13 cellular contexts compared by ENCODE assay signal in genomic region chr14:69662636-69663321, GRCh38. TPM values are rescaled to one million over a fixed set of nuclear protein-coding genes. Genes with fewer than 3 reads are reported as not detected.
DNase-seq lines count a peak whose midpoint lies in the region; ATAC-seq and TF ChIP-seq lines count a peak whose summit lies in the region.
"Had no signal": no experiment of that assay in that cellular context is flagged by ENCODE, and none has a peak within 500 bp of the region (broad histone marks: within the 10 kb centered on the region; RNA-seq: fewer than 3 reads in every experiment).

No MANE protein-coding gene starts in this region.

- H3K27ac ChIP-seq in thyroid gland: peak overlapping the region; percentile 82 to 95 (median 85)

- H3K27me3 Mint-ChIP-seq in activated CD8-positive, alpha-beta T cell treated with anti-CD3 and anti-CD28 coated beads for 36 hours: no peaks in the 10 kb centered on the region
- no peaks in the 10 kb centered on the region for H3K27me3 Mint-ChIP-seq in activated CD8-positive, alpha-beta T cell treated with anti-CD3 and anti-CD28 coated beads, Interleukin-2, amount 10 ng/mL, durations not matched to agents 7 days and 5 days (ENCODE audit: low read depth)
- no peaks in the 10 kb centered on the region for H3K27me3 Mint-ChIP-seq in activated T-helper 1 cell treated with anti-CD3 and anti-CD28 coated beads, Interleukin-12 subunit alpha, Interleukin-12 subunit beta, Interleukin-2, Interleukin-4 antibody, amounts not matched to agents 30 ng/mL and 10 ng/mL and 1 ng/mL, durations not matched to agents 14 hours and 24 hours and 36 hours (ENCODE audit: insufficient read depth)
- no peaks in the 10 kb centered on the region for H3K27me3 Mint-ChIP-seq in memory B cell
- no peaks in the 10 kb centered on the region for H3K27me3 Mint-ChIP-seq in osteocyte (ENCODE audit: unreplicated experiment)
- no peaks in the 10 kb centered on the region for H3K27me3 Mint-ChIP-seq in activated T-helper 2 cell treated with anti-CD3 and anti-CD28 coated beads, Interferon-gamma antibody, Interleukin-2, Interleukin-4, amounts not matched to agents 10 μg/mL and 5 μg/mL and 100 μg/mL, durations not matched to agents 14 hours and 24 hours and 36 hours (ENCODE audit: low read depth)

- H3K4me1 ChIP-seq in thyroid gland: peaks cover 75 to 98% of the 10 kb centered on the region in 2 donors

- peaks cover 85% of the 10 kb centered on the region for H3K4me1 Mint-ChIP-seq in activated CD8-positive, alpha-beta T cell treated with anti-CD3 and anti-CD28 coated beads for 36 hours (ENCODE audit: low read depth)
- H3K4me1 Mint-ChIP-seq in activated CD8-positive, alpha-beta T cell treated with anti-CD3 and anti-CD28 coated beads, Interleukin-2, amount 10 ng/mL, durations not matched to agents 7 days and 5 days (ENCODE audit: low read depth): peaks cover 80% of the 10 kb centered on the region
- H3K4me1 Mint-ChIP-seq in activated T-helper 1 cell treated with anti-CD3 and anti-CD28 coated beads, Interleukin-12 subunit alpha, Interleukin-12 subunit beta, Interleukin-2, Interleukin-4 antibody, amounts not matched to agents 30 ng/mL and 10 ng/mL and 1 ng/mL, durations not matched to agents 14 hours and 24 hours and 36 hours (ENCODE audit: low read depth): peaks cover 96% of the 10 kb centered on the region
- peaks cover 67% of the 10 kb centered on the region for H3K4me1 Mint-ChIP-seq in memory B cell
- H3K4me1 Mint-ChIP-seq in osteocyte (ENCODE audit: unreplicated experiment): peaks cover 57% of the 10 kb centered on the region
- H3K4me1 Mint-ChIP-seq in activated T-helper 2 cell treated with anti-CD3 and anti-CD28 coated beads, Interferon-gamma antibody, Interleukin-2, Interleukin-4, amounts not matched to agents 10 μg/mL and 5 μg/mL and 100 μg/mL, durations not matched to agents 14 hours and 24 hours and 36 hours (ENCODE audit: low read depth): peaks cover 79% of the 10 kb centered on the region

- no peak for TF ChIP-seq CTCF in activated CD8-positive, alpha-beta T cell treated with anti-CD3 and anti-CD28 coated beads for 36 hours (IDR thresholded peaks at IDR 0.05)
- TF ChIP-seq CTCF in thyroid gland (IDR thresholded peaks at IDR 0.05): no peak
- no peak for TF ChIP-seq CTCF in osteocyte (IDR thresholded peaks at IDR 0.05)

- H3K9me3 ChIP-seq in thyroid gland: no peaks in the 10 kb centered on the region
- H3K9me3 ChIP-seq: BE2C had no signal

- H3K9me3 Mint-ChIP-seq in activated CD8-positive, alpha-beta T cell treated with anti-CD3 and anti-CD28 coated beads for 36 hours: no peaks in the 10 kb centered on the region
- H3K9me3 Mint-ChIP-seq in activated CD8-positive, alpha-beta T cell treated with anti-CD3 and anti-CD28 coated beads, Interleukin-2, amount 10 ng/mL, durations not matched to agents 7 days and 5 days (ENCODE audit: insufficient read depth): no peaks in the 10 kb centered on the region
- H3K9me3 Mint-ChIP-seq in activated T-helper 1 cell treated with anti-CD3 and anti-CD28 coated beads, Interleukin-12 subunit alpha, Interleukin-12 subunit beta, Interleukin-2, Interleukin-4 antibody, amounts not matched to agents 30 ng/mL and 10 ng/mL and 1 ng/mL, durations not matched to agents 14 hours and 24 hours and 36 hours: peaks cover 2% of the 10 kb centered on the region
- peaks cover 4% of the 10 kb centered on the region for H3K9me3 Mint-ChIP-seq in memory B cell
- no peaks in the 10 kb centered on the region for H3K9me3 Mint-ChIP-seq in osteocyte (ENCODE audit: unreplicated experiment)
- H3K9me3 Mint-ChIP-seq in activated T-helper 2 cell treated with anti-CD3 and anti-CD28 coated beads, Interferon-gamma antibody, Interleukin-2, Interleukin-4, amounts not matched to agents 10 μg/mL and 5 μg/mL and 100 μg/mL, durations not matched to agents 14 hours and 24 hours and 36 hours: peaks cover 4% of the 10 kb centered on the region

- H3K36me3 ChIP-seq in thyroid gland: peaks cover 0 to 10% of the 10 kb centered on the region in 2 donors
- H3K36me3 ChIP-seq: BE2C had no signal

- no peak for DNase-seq in activated CD8-positive, alpha-beta T cell treated with anti-CD3 and anti-CD28 coated beads for 36 hours
- no peak for DNase-seq in activated CD8-positive, alpha-beta T cell treated with anti-CD3 and anti-CD28 coated beads, Interleukin-2, amount 10 ng/mL, durations not matched to agents 7 days and 5 days
- no peak for DNase-seq in activated T-helper 1 cell treated with anti-CD3 and anti-CD28 coated beads, Interleukin-12 subunit alpha, Interleukin-12 subunit beta, Interleukin-2, Interleukin-4 antibody, amounts not matched to agents 30 ng/mL and 10 ng/mL and 1 ng/mL, durations not matched to agents 14 hours and 24 hours and 36 hours (ENCODE audit: low spot score)
- no peak for DNase-seq in memory B cell (ENCODE audit: low spot score in 2 of 2)
- DNase-seq in thyroid gland: no peak
- no peak for DNase-seq in osteocyte (ENCODE audit: extremely low spot score, unreplicated experiment)
- DNase-seq in activated CD4-positive, alpha-beta T cell treated with anti-CD3 and anti-CD28 coated beads, Interleukin-2, amount 50 U/mL, for 4 hours: no peak
- no peak for DNase-seq in activated T-helper 2 cell treated with anti-CD3 and anti-CD28 coated beads, Interferon-gamma antibody, Interleukin-2, Interleukin-4, amounts not matched to agents 10 μg/mL and 5 μg/mL and 100 μg/mL, durations not matched to agents 14 hours and 24 hours and 36 hours (ENCODE audit: low spot score)
- DNase-seq: activated gamma-delta T cell, BE2C, dermis blood vessel endothelial cell, KG1, NCI-H2171 treated with DMSO at 0.1 percent for 48 hours had no signal

- intact Hi-C loops in activated CD8-positive, alpha-beta T cell treated with anti-CD3 and anti-CD28 coated beads for 36 hours (cut with micrococcal nuclease): no loop called here
- intact Hi-C loops in activated T-helper 1 cell treated with anti-CD3 and anti-CD28 coated beads, Interleukin-12 subunit alpha, Interleukin-12 subunit beta, Interleukin-2, Interleukin-4 antibody, amounts not matched to agents 30 ng/mL and 10 ng/mL and 1 ng/mL, durations not matched to agents 14 hours and 24 hours and 36 hours (cut with micrococcal nuclease): no loop called here
- intact Hi-C loops in thyroid gland (cut with DNase I): no loop called here
- intact Hi-C loops in activated T-helper 2 cell treated with anti-CD3 and anti-CD28 coated beads, Interferon-gamma antibody, Interleukin-2, Interleukin-4, amounts not matched to agents 10 μg/mL and 5 μg/mL and 100 μg/mL, durations not matched to agents 14 hours and 24 hours and 36 hours (cut with micrococcal nuclease): no loop called here

- H3K36me3 Mint-ChIP-seq in activated CD8-positive, alpha-beta T cell treated with anti-CD3 and anti-CD28 coated beads for 36 hours (ENCODE audit: low read depth): peaks cover 59% of the 10 kb centered on the region
- peaks cover 83% of the 10 kb centered on the region for H3K36me3 Mint-ChIP-seq in activated CD8-positive, alpha-beta T cell treated with anti-CD3 and anti-CD28 coated beads, Interleukin-2, amount 10 ng/mL, durations not matched to agents 7 days and 5 days (ENCODE audit: low read depth)
- peaks cover 64% of the 10 kb centered on the region for H3K36me3 Mint-ChIP-seq in activated T-helper 1 cell treated with anti-CD3 and anti-CD28 coated beads, Interleukin-12 subunit alpha, Interleukin-12 subunit beta, Interleukin-2, Interleukin-4 antibody, amounts not matched to agents 30 ng/mL and 10 ng/mL and 1 ng/mL, durations not matched to agents 14 hours and 24 hours and 36 hours (ENCODE audit: low read depth)
- peaks cover 28% of the 10 kb centered on the region for H3K36me3 Mint-ChIP-seq in memory B cell
- peaks cover 17% of the 10 kb centered on the region for H3K36me3 Mint-ChIP-seq in osteocyte (ENCODE audit: unreplicated experiment)
- H3K36me3 Mint-ChIP-seq in activated T-helper 2 cell treated with anti-CD3 and anti-CD28 coated beads, Interferon-gamma antibody, Interleukin-2, Interleukin-4, amounts not matched to agents 10 μg/mL and 5 μg/mL and 100 μg/mL, durations not matched to agents 14 hours and 24 hours and 36 hours (ENCODE audit: low read depth): peaks cover 61% of the 10 kb centered on the region

- H3K4me3 Mint-ChIP-seq in activated CD8-positive, alpha-beta T cell treated with anti-CD3 and anti-CD28 coated beads for 36 hours: no peak overlapping the region
- H3K4me3 Mint-ChIP-seq in activated CD8-positive, alpha-beta T cell treated with anti-CD3 and anti-CD28 coated beads, Interleukin-2, amount 10 ng/mL, durations not matched to agents 7 days and 5 days: no peak overlapping the region
- no peak overlapping the region for H3K4me3 Mint-ChIP-seq in activated T-helper 1 cell treated with anti-CD3 and anti-CD28 coated beads, Interleukin-12 subunit alpha, Interleukin-12 subunit beta, Interleukin-2, Interleukin-4 antibody, amounts not matched to agents 30 ng/mL and 10 ng/mL and 1 ng/mL, durations not matched to agents 14 hours and 24 hours and 36 hours
- H3K4me3 Mint-ChIP-seq in memory B cell: no peak overlapping the region
- no peak overlapping the region for H3K4me3 Mint-ChIP-seq in osteocyte (ENCODE audit: unreplicated experiment)
- no peak overlapping the region for H3K4me3 Mint-ChIP-seq in activated T-helper 2 cell treated with anti-CD3 and anti-CD28 coated beads, Interferon-gamma antibody, Interleukin-2, Interleukin-4, amounts not matched to agents 10 μg/mL and 5 μg/mL and 100 μg/mL, durations not matched to agents 14 hours and 24 hours and 36 hours (ENCODE audit: low read depth)

- H3K27me3 ChIP-seq in thyroid gland: no peaks in the 10 kb centered on the region
- H3K27me3 ChIP-seq: BE2C had no signal

- 56 to 60% methylated on average over 2 of the region's 2 CpGs for WGBS in thyroid gland, 2 donors

- CTCF ChIA-PET in activated CD8-positive, alpha-beta T cell treated with anti-CD3 and anti-CD28 coated beads for 36 hours (lab: Charles Lee): interaction anchor here (1.1 kb wide), 1 partner anchor 27 kb away, joined by 3 read pairs; no protein-coding TSS in a partner anchor
- CTCF ChIA-PET in activated CD8-positive, alpha-beta T cell treated with anti-CD3 and anti-CD28 coated beads, Interleukin-2, amount 10 ng/mL, durations not matched to agents 7 days and 5 days (lab: Charles Lee): no interaction called here

- no peak for TF ChIP-seq POLR2A in thyroid gland (IDR thresholded peaks at IDR 0.05)

- no peak for ATAC-seq in activated CD8-positive, alpha-beta T cell treated with anti-CD3 and anti-CD28 coated beads for 36 hours
- no peak for ATAC-seq in activated CD8-positive, alpha-beta T cell treated with anti-CD3 and anti-CD28 coated beads, Interleukin-2, amount 10 ng/mL, durations not matched to agents 7 days and 5 days
- no peak for ATAC-seq in memory B cell (ENCODE audit: low read depth)

- peak overlapping the region; percentile 10 for H3K27ac Mint-ChIP-seq in activated CD8-positive, alpha-beta T cell treated with anti-CD3 and anti-CD28 coated beads for 36 hours
- H3K27ac Mint-ChIP-seq in activated CD8-positive, alpha-beta T cell treated with anti-CD3 and anti-CD28 coated beads, Interleukin-2, amount 10 ng/mL, durations not matched to agents 7 days and 5 days: no peak overlapping the region
- H3K27ac Mint-ChIP-seq in activated T-helper 1 cell treated with anti-CD3 and anti-CD28 coated beads, Interleukin-12 subunit alpha, Interleukin-12 subunit beta, Interleukin-2, Interleukin-4 antibody, amounts not matched to agents 30 ng/mL and 10 ng/mL and 1 ng/mL, durations not matched to agents 14 hours and 24 hours and 36 hours: peak overlapping the region; percentile 69
- H3K27ac Mint-ChIP-seq in memory B cell (peak overlapping the region; percentile 86), osteocyte (ENCODE audit: unreplicated experiment) (no peak overlapping the region)
- no peak overlapping the region for H3K27ac Mint-ChIP-seq in activated T-helper 2 cell treated with anti-CD3 and anti-CD28 coated beads, Interferon-gamma antibody, Interleukin-2, Interleukin-4, amounts not matched to agents 10 μg/mL and 5 μg/mL and 100 μg/mL, durations not matched to agents 14 hours and 24 hours and 36 hours

- POLR2A ChIA-PET in activated CD8-positive, alpha-beta T cell treated with anti-CD3 and anti-CD28 coated beads for 36 hours (lab: Charles Lee): interaction anchor here (0.9 kb wide), 1 partner anchor 14 kb away, joined by 3 read pairs; no protein-coding TSS in a partner anchor
- POLR2A ChIA-PET in activated CD8-positive, alpha-beta T cell treated with anti-CD3 and anti-CD28 coated beads, Interleukin-2, amount 10 ng/mL, durations not matched to agents 7 days and 5 days (lab: Charles Lee): no interaction called here

- no peak overlapping the region for H3K4me3 ChIP-seq in thyroid gland (replicated peaks in 1 of 3)

RNA-seq across cellular contexts. Expression of gene SUSD6, which starts 51.4 kb away (rescaled TPM):
- total RNA-seq in activated CD8-positive, alpha-beta T cell treated with anti-CD3 and anti-CD28 coated beads for 36 hours: 10 to 100 TPM; 35.7 to 36.2 TPM
- total RNA-seq in activated CD8-positive, alpha-beta T cell treated with anti-CD3 and anti-CD28 coated beads, Interleukin-2, amount 10 ng/mL, durations not matched to agents 7 days and 5 days: 10 to 100 TPM; 40.0 to 43.1 TPM
- 91.3 and 94.3 TPM in 2 replicates for total RNA-seq in activated T-helper 1 cell treated with anti-CD3 and anti-CD28 coated beads, Interleukin-12 subunit alpha, Interleukin-12 subunit beta, Interleukin-2, Interleukin-4 antibody, amounts not matched to agents 30 ng/mL and 10 ng/mL and 1 ng/mL, durations not matched to agents 14 hours and 24 hours and 36 hours
- total RNA-seq in thyroid gland (10 to 100 TPM; 37.5 to 70.4 (median 44.5) TPM), osteocyte (30.6 and 31.2 TPM in 2 replicates)
- total RNA-seq in activated T-helper 2 cell treated with anti-CD3 and anti-CD28 coated beads, Interferon-gamma antibody, Interleukin-2, Interleukin-4, amounts not matched to agents 10 μg/mL and 5 μg/mL and 100 μg/mL, durations not matched to agents 14 hours and 24 hours and 36 hours: 46.6 and 46.7 TPM in 2 replicates

Comparison
In these comparisons a context has a peak if more than half of its experiments do, and no peak if none do; other contexts are left out.
1. H3K27ac Mint-ChIP-seq: peak in activated CD8-positive, alpha-beta T cell treated with anti-CD3 and anti-CD28 coated beads for 36 hours (single experiment), activated T-helper 1 cell treated with anti-CD3 and anti-CD28 coated beads, Interleukin-12 subunit alpha, Interleukin-12 subunit beta, Interleukin-2, Interleukin-4 antibody, amounts not matched to agents 30 ng/mL and 10 ng/mL and 1 ng/mL, durations not matched to agents 14 hours and 24 hours and 36 hours (single experiment) and memory B cell (single experiment); none in activated CD8-positive, alpha-beta T cell treated with anti-CD3 and anti-CD28 coated beads, Interleukin-2, amount 10 ng/mL, durations not matched to agents 7 days and 5 days (single experiment), osteocyte (single experiment) and activated T-helper 2 cell treated with anti-CD3 and anti-CD28 coated beads, Interferon-gamma antibody, Interleukin-2, Interleukin-4, amounts not matched to agents 10 μg/mL and 5 μg/mL and 100 μg/mL, durations not matched to agents 14 hours and 24 hours and 36 hours (single experiment).